1 cellular context compared by ENCODE assay signal in genomic region chrX:119887721-119888425, GRCh38.
TF ChIP-seq lines count a peak whose summit lies in the region.

No MANE protein-coding gene starts in this region.

TF ChIP-seq in H1, 55 proteins besides CTCF, POLR2A, EP300 and RAD21:
- no peak for TF ChIP-seq POU5F1 (IDR thresholded peaks at IDR 0.05; ENCODE audit: low read depth, low read length)
- TF ChIP-seq SIN3A (conservative IDR thresholded peaks at IDR 0.05 in 1 of 2, IDR thresholded peaks at IDR 0.05 in 1 of 2; ENCODE audit: low read depth in 1 of 2, low read length in 2 of 2) = peak in 1 of 2 experiments; percentile 65; a peak in 2 of 4 replicates
- TF ChIP-seq NRF1 (IDR thresholded peaks at IDR 0.05; ENCODE audit: low read depth, low read length) = no peak
- peak; percentile 35 for TF ChIP-seq KDM4A (IDR thresholded peaks at IDR 0.05; ENCODE audit: low read depth, low read length, severe bottlenecking)
- TF ChIP-seq SIX5 (IDR thresholded peaks at IDR 0.05; ENCODE audit: low read depth, low read length) = no peak
- no peak for TF ChIP-seq ASH2L (IDR thresholded peaks at IDR 0.05; ENCODE audit: low read length)
- TF ChIP-seq GABPA (IDR thresholded peaks at IDR 0.05; ENCODE audit: borderline replicate concordance, insufficient read depth, low read length) = no peak
- no peak for TF ChIP-seq MAFK (IDR thresholded peaks at IDR 0.05; ENCODE audit: low read depth, low read length)
- peak; percentile 13; the same call in 1 of the 2 replicates for TF ChIP-seq POLR2AphosphoS5 (IDR thresholded peaks at IDR 0.05; ENCODE audit: low read depth, low read length)
- no peak for TF ChIP-seq BCL11A (IDR thresholded peaks at IDR 0.05; ENCODE audit: low read depth in 2 of 2, low read length in 2 of 2)
- TF ChIP-seq CHD7 (IDR thresholded peaks at IDR 0.05; ENCODE audit: insufficient replicate concordance, low read length) = no peak
- TF ChIP-seq EZH2 (IDR thresholded peaks at IDR 0.05; ENCODE audit: low read depth, low read length, severe bottlenecking) = no peak
- TF ChIP-seq, protein P1, sequence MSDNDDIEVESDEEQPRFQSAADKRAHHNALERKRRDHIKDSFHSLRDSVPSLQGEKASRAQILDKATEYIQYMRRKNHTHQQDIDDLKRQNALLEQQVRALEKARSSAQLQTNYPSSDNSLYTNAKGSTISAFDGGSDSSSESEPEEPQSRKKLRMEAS (IDR thresholded peaks at IDR 0.05) = no peak
- TF ChIP-seq CBX8 (IDR thresholded peaks at IDR 0.05; ENCODE audit: borderline replicate concordance, low read depth, low read length) = no peak
- no peak for TF ChIP-seq TEAD4 (IDR thresholded peaks at IDR 0.05; ENCODE audit: low read depth, low read length)
